In genomic region chr19:459724-460511, GRCh38 we compare ENCODE assay signal across 9 cellular contexts. TPM values are rescaled to one million over a fixed set of nuclear protein-coding genes. Genes with fewer than 3 reads are reported as not detected.
DNase-seq lines count a peak whose midpoint lies in the region; ATAC-seq, FAIRE-seq and TF ChIP-seq lines count a peak whose summit lies in the region.
"Had no signal": no experiment of that assay in that cellular context is flagged by ENCODE, and none has a peak within 500 bp of the region (broad histone marks: within the 10 kb centered on the region; RNA-seq: fewer than 3 reads in every experiment).

No MANE protein-coding gene starts in this region.

- H3K4me1 ChIP-seq in A549 (peaks cover 9% of the 10 kb centered on the region; the same call in 1 of the 3 replicates), HUES48 (ENCODE audit: control insufficient read depth, insufficient read depth, low read length) (no peaks in the 10 kb centered on the region), right lobe of liver (peaks cover 0 to 9% (median 0%) of the 10 kb centered on the region in 4 donors)

- POLR2A ChIA-PET in A549 (lab: Yijun Ruan, JAX), result no interaction called here

- H3K9ac ChIP-seq in HUES48 (ENCODE audit: low read depth, low read length) (no peak overlapping the region), SK-N-MC (ENCODE audit: insufficient read length) (peak overlapping the region; percentile 91)

- ATAC-seq in A549 (peak; percentile 38 to 62; a peak in 5 of 6 replicates), right lobe of liver (peak; percentile 63 to 72 (median 69)), GM18511 (IDR thresholded peaks at IDR 0.05; ENCODE audit: unreplicated experiment) (no peak)

- H3K27me3 ChIP-seq in HUES48 (ENCODE audit: control insufficient read depth, insufficient read depth, low read length) (peaks cover 13% of the 10 kb centered on the region), right lobe of liver (no peaks in the 10 kb centered on the region)

- DNase-seq in A549 (ENCODE audit: low read depth in 1 of 2, low spot score in 1 of 2) (peak; percentile 46 to 55), SK-N-MC (ENCODE audit: low read depth, low spot score) (no peak), dermis blood vessel endothelial cell (peak; percentile 59), right lobe of liver (peak; percentile 81 to 82 (median 82)), NOMO-1 treated with dmso at 0.1 percent for 144 hours (lab: John Stamatoyannopoulos, UW; ENCODE audit: unreplicated experiment) (no peak)
- peak; percentile 62 for DNase-seq in stimulated activated CD8-positive, alpha-beta memory T cell treated with anti-CD3 and anti-CD28 coated beads, Interleukin-4, amount 100 ng/mL, for 48 hours
- DNase-seq: activated naive CD8-positive, alpha-beta T cell treated with anti-CD3 and anti-CD28 coated beads, Interleukin-2, amount 10 ng/mL, durations not matched to agents 7 days and 5 days had no signal

- no peaks in the 10 kb centered on the region for H3K9me3 ChIP-seq in A549
- no peaks in the 10 kb centered on the region for H3K9me3 ChIP-seq in HUES48 (ENCODE audit: control insufficient read depth, insufficient read depth, low read length)
- H3K9me3 ChIP-seq in SK-N-MC (ENCODE audit: low read depth, low read length), result no peaks in the 10 kb centered on the region
- no peaks in the 10 kb centered on the region for H3K9me3 ChIP-seq in right lobe of liver

- H3K27ac ChIP-seq in A549 (peak overlapping the region; percentile 75 to 93), HUES48 (ENCODE audit: low read depth, low read length) (peak overlapping the region; percentile 77), SK-N-MC (peak overlapping the region; percentile 67; the same call in 1 of the 2 replicates), right lobe of liver (peak overlapping the region; percentile 85 to 89 (median 86))

- CTCF ChIA-PET in A549 (lab: Yijun Ruan, JAX), result no interaction called here

- no peak for FAIRE-seq in A549 (lab: Jason Lieb, UNC)

- TF ChIP-seq POLR2A in A549 (IDR thresholded peaks at IDR 0.05; ENCODE audit: low read length) (no peak), right lobe of liver (IDR thresholded peaks at IDR 0.05) (peak; percentile 40)

- H3K36me3 ChIP-seq in HUES48 (ENCODE audit: control insufficient read depth, insufficient read depth, low read length) (no peaks in the 10 kb centered on the region), SK-N-MC (ENCODE audit: insufficient read depth, low read length) (no peaks in the 10 kb centered on the region), right lobe of liver (no peaks in the 10 kb centered on the region)

- TF ChIP-seq CTCF in A549 (IDR thresholded peaks at IDR 0.05), result no peak
- no peak for TF ChIP-seq CTCF in right lobe of liver (IDR thresholded peaks at IDR 0.05)

- TF ChIP-seq EP300 in A549 (IDR thresholded peaks at IDR 0.05), result no peak

- H3K4me3 ChIP-seq in A549 (peak overlapping the region; percentile 62), HUES48 (ENCODE audit: low read depth, low read length) (peak overlapping the region; percentile 69), SK-N-MC (peak overlapping the region; percentile 86), right lobe of liver (peak overlapping the region; percentile 62 to 87 (median 82))

- WGBS in A549 (ENCODE audit: missing lambda C conversion rate), result 0% methylated on average over 3 of the region's 66 CpGs
- 12% methylated on average over 11 of the region's 66 CpGs for WGBS in right lobe of liver (ENCODE audit: insufficient coverage, low coverage, low lambda C conversion rate, missing lambda C conversion rate)

- no peak for TF ChIP-seq RAD21 in A549 (conservative IDR thresholded peaks at IDR 0.05 in 1 of 2, IDR thresholded peaks at IDR 0.05 in 1 of 2)

- intact Hi-C loops in right lobe of liver (cut with DNase I), result no loop called here

- H3K4me2 ChIP-seq in A549, result peak overlapping the region; percentile 74

TF ChIP-seq in A549, 52 proteins besides CTCF, POLR2A, EP300 and RAD21:
- no peak for TF ChIP-seq SREBF2 (IDR thresholded peaks at IDR 0.05)
- TF ChIP-seq USF2 (IDR thresholded peaks at IDR 0.05), result 0 out of 2 replicates have a peak, but pooled peaks have one; percentile 14
TF ChIP-seq in A549: peak in this region for 1.

RNA-seq across cellular contexts. Expression of gene SHC2, which starts 0.9 kb away (rescaled TPM):
- polyA plus RNA-seq in A549 (2011; rRNA removed) (0.36 and 0.87 TPM in 2 replicates), A549 (2017; fragmentation: RNase III; extraction: RNeasy Plus Mini Kit Qiagen cat#74134 plus additional on column Dnase treatment) (0.21 to 0.66 TPM (median 0.58 TPM) in 3 replicates)
- polyA plus RNA-seq in A549 (2012; cell fraction: cytosol; rRNA removed), result 0.26 TPM in 2 replicates
- 2.0 and 2.4 TPM in 2 replicates for polyA plus RNA-seq in A549 (2012; cell fraction: nucleus; rRNA removed)
- 0.44 and 0.70 TPM in 2 replicates for polyA minus RNA-seq in A549 (2011; rRNA and poly(A)+ RNA removed)
- total RNA-seq in dermis blood vessel endothelial cell (8.3 and 11.3 TPM in 2 replicates), right lobe of liver (10 to 100 TPM; 48.4 to 69.9 (median 59.1) TPM)

RNA-seq across cellular contexts. Expression of gene MADCAM1, which starts 36.4 kb away (rescaled TPM):
- 0.06 and 0.09 TPM in 2 replicates for polyA plus RNA-seq in A549 (2011; rRNA removed)
- 0.25 and 0.35 TPM in 2 replicates for polyA plus RNA-seq in A549 (2012; cell fraction: cytosol; rRNA removed)
- 0.51 and 0.73 TPM in 2 replicates for polyA plus RNA-seq in A549 (2012; cell fraction: nucleus; rRNA removed)
- 0.25 to 0.41 TPM (median 0.34 TPM) in 3 replicates for polyA plus RNA-seq in A549 (2017; fragmentation: RNase III; extraction: RNeasy Plus Mini Kit Qiagen cat#74134 plus additional on column Dnase treatment)
- polyA minus RNA-seq in A549 (2011; rRNA and poly(A)+ RNA removed), result not detected in 2 replicates
- 0.09 and 0.34 TPM in 2 replicates for total RNA-seq in dermis blood vessel endothelial cell
- total RNA-seq in right lobe of liver, result under 1 TPM; 0.11 to 0.69 (median 0.31) TPM

RNA-seq across cellular contexts. Expression of gene TPGS1, which starts 47.4 kb away (rescaled TPM):
- 2.3 and 2.7 TPM in 2 replicates for polyA plus RNA-seq in A549 (2011; rRNA removed)
- polyA plus RNA-seq in A549 (2012; cell fraction: cytosol; rRNA removed), result 16.0 and 27.9 TPM in 2 replicates
- 22.3 and 42.1 TPM in 2 replicates for polyA plus RNA-seq in A549 (2012; cell fraction: nucleus; rRNA removed)
- polyA plus RNA-seq in A549 (2017; fragmentation: RNase III; extraction: RNeasy Plus Mini Kit Qiagen cat#74134 plus additional on column Dnase treatment), result 12.5 to 13.8 TPM (median 13.1 TPM) in 3 replicates
- polyA minus RNA-seq in A549 (2011; rRNA and poly(A)+ RNA removed), result 1.1 TPM in 2 replicates
- total RNA-seq in dermis blood vessel endothelial cell, result 35.6 and 74.0 TPM in 2 replicates
- total RNA-seq in right lobe of liver, result 10 to 100 TPM in 3 of 6 experiments, 1 to 10 TPM in 3; 8.2 to 42.2 (median 10.3) TPM

RNA-seq across cellular contexts. Expression of gene C2CD4C, which starts 51.0 kb away (rescaled TPM):
- polyA plus RNA-seq in A549 (2011; rRNA removed), result 0.13 and 0.21 TPM in 2 replicates
- 0.41 and 0.62 TPM in 2 replicates for polyA plus RNA-seq in A549 (2012; cell fraction: cytosol; rRNA removed)
- polyA plus RNA-seq in A549 (2012; cell fraction: nucleus; rRNA removed), result 1.1 and 1.7 TPM in 2 replicates
- polyA plus RNA-seq in A549 (2017; fragmentation: RNase III; extraction: RNeasy Plus Mini Kit Qiagen cat#74134 plus additional on column Dnase treatment), result 0.41 to 0.71 TPM (median 0.57 TPM) in 3 replicates
- polyA minus RNA-seq in A549 (2011; rRNA and poly(A)+ RNA removed), result 0.12 and 0.19 TPM in 2 replicates
- total RNA-seq in dermis blood vessel endothelial cell, result 1.9 and 5.9 TPM in 2 replicates
- total RNA-seq in right lobe of liver, result 1 to 10 TPM in 1 of 6 experiments, under 1 TPM in 5; 0.12 to 2.0 (median 0.44) TPM
- total RNA-seq: activated naive CD8-positive, alpha-beta T cell treated with anti-CD3 and anti-CD28 coated beads, Interleukin-2, amount 10 ng/mL, durations not matched to agents 7 days and 5 days had no signal

Comparison
In these comparisons a context has a peak if more than half of its experiments do, and no peak if none do; other contexts are left out.
1. DNase-seq: peak in A549 (2 of 2), dermis blood vessel endothelial cell (single experiment), right lobe of liver (3 of 3) and stimulated activated CD8-positive, alpha-beta memory T cell treated with anti-CD3 and anti-CD28 coated beads, Interleukin-4, amount 100 ng/mL, for 48 hours (single experiment); none in SK-N-MC (single experiment) and NOMO-1 treated with dmso at 0.1 percent for 144 hours (single experiment).
2. Peak in every context shown above with its lines, with median percentiles within 50 percentile points of each other: H3K27ac ChIP-seq and H3K4me3 ChIP-seq.